10 cellular contexts compared by ENCODE assay signal in the genomic region with DNA sequence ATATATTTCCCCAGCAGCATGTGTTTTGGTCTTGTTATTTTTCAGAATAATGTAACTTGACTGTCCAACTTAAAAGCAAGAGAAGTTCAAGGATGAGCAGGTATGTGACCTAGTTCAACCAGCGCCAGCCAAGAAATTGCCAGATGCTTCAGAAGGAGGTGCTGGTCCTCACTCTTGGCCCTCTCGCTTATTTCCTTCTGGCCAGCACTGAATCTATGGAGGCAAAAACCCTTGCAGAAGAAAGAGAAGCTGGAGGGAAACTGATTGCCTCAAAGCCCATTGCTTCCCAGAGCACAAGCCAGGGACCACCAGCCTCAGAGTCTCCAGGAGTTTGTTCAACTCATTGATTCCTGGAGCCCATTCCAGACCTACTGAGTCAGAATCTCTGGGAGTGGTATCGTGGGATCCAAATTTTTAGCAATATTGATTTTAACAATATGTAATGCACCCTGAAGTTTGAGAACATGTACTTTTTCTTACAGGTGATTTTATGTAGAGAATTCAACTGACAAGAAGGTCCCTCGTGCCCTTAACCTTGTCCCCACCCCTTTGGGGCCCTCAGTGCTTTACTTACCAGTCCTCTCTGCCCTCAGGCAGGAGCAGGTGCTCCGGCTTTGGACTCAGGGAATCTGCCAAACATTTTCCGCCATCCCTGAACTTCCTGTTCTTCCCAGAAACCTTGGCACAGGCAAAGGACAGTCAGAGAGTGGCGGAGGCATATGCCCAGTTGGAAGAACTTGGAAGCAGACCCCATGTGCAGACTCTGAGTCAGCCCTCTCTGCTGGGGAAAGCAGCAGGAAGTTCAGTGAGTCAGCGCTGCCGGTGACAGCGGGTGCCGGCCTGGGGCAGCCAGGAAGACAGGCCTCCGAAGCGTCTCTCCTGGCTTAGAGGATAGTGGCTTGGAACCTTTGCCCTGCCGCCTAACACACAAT. TPM values are rescaled to one million over a fixed set of nuclear protein-coding genes. Genes with fewer than 3 reads are reported as not detected.
DNase-seq lines count a peak whose midpoint lies in the region; ATAC-seq and TF ChIP-seq lines count a peak whose summit lies in the region.
"Had no signal": no experiment of that assay in that cellular context is flagged by ENCODE, and none has a peak within 500 bp of the region (broad histone marks: within the 10 kb centered on the region; RNA-seq: fewer than 3 reads in every experiment).

No MANE protein-coding gene starts in this region.

- no peak overlapping the region for H3K9ac ChIP-seq in IMR-90 (ENCODE audit: low read depth, low read length)

- peak overlapping the region; percentile 35 for H2BK120ac ChIP-seq in IMR-90 (ENCODE audit: low read depth, low read length)

- peaks cover 8% of the 10 kb centered on the region for H3K9me1 ChIP-seq in IMR-90 (ENCODE audit: insufficient read depth, low read length)

- peak overlapping the region; percentile 21; the same call in 1 of the 2 replicates for H3K56ac ChIP-seq in IMR-90 (ENCODE audit: extremely low read depth, insufficient read depth, low read length)

- 0% methylated on average over 4 of the region's 14 CpGs; no CpG with 5 or more reads in 1 of the 2 experiments for WGBS in IMR-90 (ENCODE audit: extremely low coverage in 2 of 2, insufficient read length in 1 of 2), 2 experiments

- peak overlapping the region; percentile 38; the same call in 1 of the 2 replicates for H2AK5ac ChIP-seq in IMR-90 (ENCODE audit: low read depth, low read length)

- in situ Hi-C loops in IMR-90 (cut with MboI; ENCODE audit: low sequenced_read_pairs), result no loop called here

- H3K4me3 ChIP-seq in IMR-90 (ENCODE audit: insufficient read depth, low read depth, low read length), result no peak overlapping the region

- H3K4ac ChIP-seq in IMR-90 (ENCODE audit: low read depth, low read length), result peak overlapping the region; percentile 18

- no peaks in the 10 kb centered on the region for H3K9me3 ChIP-seq in IMR-90 (ENCODE audit: control insufficient read depth, insufficient read depth, low read length)

- no peak for TF ChIP-seq CTCF in IMR-90 (conservative IDR thresholded peaks at IDR 0.05; ENCODE audit: low read depth, low read length)

- no peaks in the 10 kb centered on the region for H3K36me3 Mint-ChIP-seq in activated CD4-positive, alpha-beta memory T cell treated with anti-CD3 and anti-CD28 coated beads, Interleukin-2, amount 10 ng/mL, durations not matched to agents 7 days and 5 days (ENCODE audit: low read depth)

- H3K27ac ChIP-seq in IMR-90 (ENCODE audit: insufficient read depth, low read length), result peak overlapping the region; percentile 8; the same call in 1 of the 2 replicates
- H3K27ac ChIP-seq: 22Rv1 had no signal

- H4K91ac ChIP-seq in IMR-90 (ENCODE audit: insufficient read depth, low read depth, low read length), result peak overlapping the region; percentile 37

- 0 out of 2 replicates have a peak overlapping the region, but pooled peaks have one; percentile 5 for H3K14ac ChIP-seq in IMR-90 (replicated peaks; ENCODE audit: low read depth, low read length)

- no peaks in the 10 kb centered on the region for H3K9me3 Mint-ChIP-seq in activated CD4-positive, alpha-beta memory T cell treated with anti-CD3 and anti-CD28 coated beads, Interleukin-2, amount 10 ng/mL, durations not matched to agents 7 days and 5 days

- CTCF ChIA-PET in IMR-90 (lab: Yijun Ruan, JAX), result interaction anchor here (0.5 kb wide), 1 partner anchor 368 kb away, joined by 3 read pairs; no protein-coding TSS in a partner anchor
- CTCF ChIA-PET in activated CD4-positive, alpha-beta memory T cell treated with anti-CD3 and anti-CD28 coated beads, Interleukin-2, amount 10 ng/mL, durations not matched to agents 7 days and 5 days (lab: Charles Lee), result no interaction called here

- peak; percentile 70 for DNase-seq in DMS 273 (lab: John Stamatoyannopoulos, UW; ENCODE audit: unreplicated experiment)
- DNase-seq in DMS 273 treated with DMSO at 0.1 percent for 48 hours (lab: John Stamatoyannopoulos, UW), result no peak
- DNase-seq in IMR-90, result peak; percentile 94
- DNase-seq in activated CD4-positive, alpha-beta memory T cell treated with anti-CD3 and anti-CD28 coated beads, Interleukin-2, amount 10 ng/mL, durations not matched to agents 7 days and 5 days, result peak; percentile 25
- DNase-seq in fibroblast of gingiva (ENCODE audit: low read depth), result peak; percentile 83
- peak; percentile 87 for DNase-seq in non-pigmented ciliary epithelial cell (ENCODE audit: low read depth)
- no peak for DNase-seq in hippocampal formation (lab: John Stamatoyannopoulos, UW)
- no peak for DNase-seq in DMS79 (lab: John Stamatoyannopoulos, UW)

- peak; percentile 98 for ATAC-seq in IMR-90 (ENCODE audit: low read depth)

- no peak overlapping the region for H4K5ac ChIP-seq in IMR-90 (ENCODE audit: low read depth, low read length)

- H3K18ac ChIP-seq in IMR-90 (ENCODE audit: low read depth, low read length), result no peak overlapping the region

- POLR2A ChIA-PET in IMR-90 (lab: Charles Lee; ENCODE audit: unreplicated experiment), result no interaction called here
- POLR2A ChIA-PET in activated CD4-positive, alpha-beta memory T cell treated with anti-CD3 and anti-CD28 coated beads, Interleukin-2, amount 10 ng/mL, durations not matched to agents 7 days and 5 days (lab: Charles Lee), result no interaction called here

- peak overlapping the region; percentile 52 for H2AFZ ChIP-seq in IMR-90 (replicated peaks; ENCODE audit: low read length, poor library complexity)

- no peaks in the 10 kb centered on the region for H3K79me1 ChIP-seq in IMR-90 (ENCODE audit: low read depth in 1 of 2, low read length in 2 of 2)

- intact Hi-C loops in IMR-90 (cut with micrococcal nuclease), result loop anchor here (2.0 kb wide), 1 partner anchor 32 kb away; no protein-coding TSS in a partner anchor

- H3K36me3 ChIP-seq in IMR-90 (ENCODE audit: control insufficient read depth, insufficient read depth, low read length), result no peaks in the 10 kb centered on the region

- TF ChIP-seq RAD21 in IMR-90 (IDR thresholded peaks at IDR 0.05; ENCODE audit: low read length), result 0 out of 2 replicates have a peak, but pooled peaks have one; percentile 6

- H3K23ac ChIP-seq in IMR-90 (ENCODE audit: low read depth, low read length), result no peak overlapping the region

- peaks cover 8% of the 10 kb centered on the region for H3K4me1 ChIP-seq in IMR-90 (ENCODE audit: control insufficient read depth, insufficient read depth, low read length)

- no peak overlapping the region for H3K4me3 Mint-ChIP-seq in activated CD4-positive, alpha-beta memory T cell treated with anti-CD3 and anti-CD28 coated beads, Interleukin-2, amount 10 ng/mL, durations not matched to agents 7 days and 5 days

- peak overlapping the region; percentile 23 to 42; a peak in 3 of 4 replicates for H4K8ac ChIP-seq in IMR-90 (ENCODE audit: low read depth in 2 of 2, low read length in 2 of 2)

- H2BK5ac ChIP-seq in IMR-90 (ENCODE audit: low read depth, low read length, poor library complexity, severe bottlenecking), result peak overlapping the region; percentile 14

- no peak overlapping the region for H3K27ac Mint-ChIP-seq in activated CD4-positive, alpha-beta memory T cell treated with anti-CD3 and anti-CD28 coated beads, Interleukin-2, amount 10 ng/mL, durations not matched to agents 7 days and 5 days

- peaks cover 8% of the 10 kb centered on the region for H3K4me1 Mint-ChIP-seq in activated CD4-positive, alpha-beta memory T cell treated with anti-CD3 and anti-CD28 coated beads, Interleukin-2, amount 10 ng/mL, durations not matched to agents 7 days and 5 days

- TF ChIP-seq POLR2A in IMR-90 (IDR thresholded peaks at IDR 0.05; ENCODE audit: low read depth, low read length), result no peak

- no TSS peak for BruUV-seq in IMR-90 (replicated peaks; lab: Mats Ljungman, UMichigan)

- H3K4me2 ChIP-seq in IMR-90 (ENCODE audit: low read depth, low read length), result 0 out of 2 replicates have a peak overlapping the region, but pooled peaks have one; percentile 6

- dilution Hi-C loops in IMR-90 (cut with HindIII; ENCODE audit: low sequenced_read_pairs, unreplicated experiment), result no loop called here

- peak overlapping the region; percentile 58; the same call in 1 of the 3 replicates for H2BK15ac ChIP-seq in IMR-90 (ENCODE audit: low read depth, low read length)

- no peaks in the 10 kb centered on the region for H4K20me1 ChIP-seq in IMR-90 (ENCODE audit: insufficient read depth, low read length)

- H3K27me3 Mint-ChIP-seq in activated CD4-positive, alpha-beta memory T cell treated with anti-CD3 and anti-CD28 coated beads, Interleukin-2, amount 10 ng/mL, durations not matched to agents 7 days and 5 days, result peaks cover 28% of the 10 kb centered on the region

- H3K27me3 ChIP-seq in IMR-90 (ENCODE audit: control insufficient read depth, insufficient read depth, low read length), result no peaks in the 10 kb centered on the region; the same call in 1 of the 2 replicates

- peak overlapping the region; percentile 20 for H2BK20ac ChIP-seq in IMR-90 (ENCODE audit: low read depth, low read length)

- peak overlapping the region; percentile 53 for H2AK9ac ChIP-seq in IMR-90 (replicated peaks; ENCODE audit: low read depth, low read length, poor library complexity)

TF ChIP-seq in IMR-90, 13 proteins besides CTCF, POLR2A, EP300 and RAD21 (continues in another document):
- 0 out of 2 replicates have a peak, but pooled peaks have one; percentile 3 for TF ChIP-seq SMC3 (IDR thresholded peaks at IDR 0.05; ENCODE audit: low read depth, low read length)
- peak; percentile 73 for TF ChIP-seq BHLHE40 (IDR thresholded peaks at IDR 0.05; ENCODE audit: low read depth, low read length)
- TF ChIP-seq, protein P1, sequence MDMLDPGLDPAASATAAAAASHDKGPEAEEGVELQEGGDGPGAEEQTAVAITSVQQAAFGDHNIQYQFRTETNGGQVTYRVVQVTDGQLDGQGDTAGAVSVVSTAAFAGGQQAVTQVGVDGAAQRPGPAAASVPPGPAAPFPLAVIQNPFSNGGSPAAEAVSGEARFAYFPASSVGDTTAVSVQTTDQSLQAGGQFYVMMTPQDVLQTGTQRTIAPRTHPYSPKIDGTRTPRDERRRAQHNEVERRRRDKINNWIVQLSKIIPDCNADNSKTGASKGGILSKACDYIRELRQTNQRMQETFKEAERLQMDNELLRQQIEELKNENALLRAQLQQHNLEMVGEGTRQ (IDR thresholded peaks at IDR 0.05; ENCODE audit: low read depth, low read length), result peak; percentile 53; the same call in 1 of the 2 replicates

RNA-seq across cellular contexts. Expression of a gene that starts 10.3 kb away (rescaled TPM):
- under 0.01 TPM in 2 replicates for total RNA-seq in IMR-90 (2012; rRNA removed)
- polyA plus RNA-seq in IMR-90 (2012; rRNA removed), result 0.07 and 0.09 TPM in 2 replicates
- polyA plus RNA-seq in IMR-90 (2012; cell fraction: cytosol; rRNA removed), result 0.02 and 0.05 TPM in 2 replicates
- 0.07 TPM in 1 of 2 replicates, not detected in the other for polyA plus RNA-seq in IMR-90 (2012; cell fraction: nucleus; rRNA removed; ENCODE audit: low replicate concordance)
- total RNA-seq in activated CD4-positive, alpha-beta memory T cell treated with anti-CD3 and anti-CD28 coated beads, Interleukin-2, amount 10 ng/mL, durations not matched to agents 7 days and 5 days, result not detected
- total RNA-seq: activated CD8-positive, alpha-beta memory T cell treated with anti-CD3 and anti-CD28 coated beads for 36 hours had no signal

RNA-seq across cellular contexts. Expression of a gene that starts 49.9 kb away (rescaled TPM):
- 2.7 and 3.3 TPM in 2 replicates for total RNA-seq in IMR-90 (2012; rRNA removed)
- polyA plus RNA-seq in IMR-90 (2012; rRNA removed), result 1.3 and 1.5 TPM in 2 replicates
- 0.51 and 1.3 TPM in 2 replicates for polyA plus RNA-seq in IMR-90 (2012; cell fraction: cytosol; rRNA removed)
- polyA plus RNA-seq in IMR-90 (2012; cell fraction: nucleus; rRNA removed; ENCODE audit: low replicate concordance), result 0.33 and 0.94 TPM in 2 replicates
- total RNA-seq in activated CD4-positive, alpha-beta memory T cell treated with anti-CD3 and anti-CD28 coated beads, Interleukin-2, amount 10 ng/mL, durations not matched to agents 7 days and 5 days, result 10 to 100 TPM; 17.0 to 29.9 TPM

Comparison
In these comparisons a context has a peak if more than half of its experiments do, and no peak if none do; other contexts are left out.
1. DNase-seq: peak in DMS 273 (single experiment), IMR-90 (single experiment), activated CD4-positive, alpha-beta memory T cell treated with anti-CD3 and anti-CD28 coated beads, Interleukin-2, amount 10 ng/mL, durations not matched to agents 7 days and 5 days (single experiment), fibroblast of gingiva (single experiment) and non-pigmented ciliary epithelial cell (single experiment); none in DMS 273 treated with DMSO at 0.1 percent for 48 hours (single experiment), hippocampal formation (0 of 2) and DMS79 (single experiment).